34 cellular contexts compared by ENCODE assay signal in genomic region chr20:61857414-61857775, GRCh38.
"Had no signal": no experiment of that assay in that cellular context is flagged by ENCODE, and none has a peak within 500 bp of the region (broad histone marks: within the 10 kb centered on the region; RNA-seq: fewer than 3 reads in every experiment).

No MANE protein-coding gene starts in this region.

- H3K27ac ChIP-seq: KMS-11 had no signal

- H3K4me2 ChIP-seq: KMS-11 had no signal

- H3K9me3 ChIP-seq: MG63 had no signal

- H3K9ac ChIP-seq: KMS-11 had no signal

- H3K4me3 ChIP-seq: MG63 had no signal

- H3K36me3 ChIP-seq: MG63 had no signal

- DNase-seq: Karpas-422, Kasumi-1, KBM-7, KG1, MG63, MV-4-11, NCI-H1048, NCI-H1092, NCI-H1092 treated with DMSO at 0.1 percent for 48 hours, NCI-H1105, NCI-H1105 treated with DMSO at 0.1 percent for 48 hours, NCI-H1417, NCI-H1417 treated with DMSO at 0.1 percent for 48 hours, NCI-H1436, NCI-H1436 treated with DMSO at 0.1 percent for 48 hours, NCI-H146, NCI-H1694, NCI-H1694 treated with DMSO at 0.1 percent for 48 hours, NCI-H187, NCI-H187 treated with DMSO at 0.1 percent for 48 hours, NCI-H1930, NCI-H2029, NCI-H2029 treated with DMSO at 0.1 percent for 48 hours, NCI-H2081, NCI-H2081 treated with DMSO at 0.1 percent for 48 hours, NCI-H2107, NCI-H2171, NCI-H2171 treated with DMSO at 0.1 percent for 48 hours, NCI-H2227 treated with DMSO at 0.1 percent for 48 hours, NCI-H226, NCI-H345, NCI-H446, NCI-H446 treated with DMSO at 0.1 percent for 48 hours had no signal
